Comparison of ENCODE assay signal across 36 cellular contexts in genomic region chr19:17957887-17958286, GRCh38. TPM values are rescaled to one million over a fixed set of nuclear protein-coding genes. Genes with fewer than 3 reads are reported as not detected.
"Had no signal": no experiment of that assay in that cellular context is flagged by ENCODE, and none has a peak within 500 bp of the region (broad histone marks: within the 10 kb centered on the region; RNA-seq: fewer than 3 reads in every experiment).

No MANE protein-coding gene starts in this region.

- H3K4me3 Mint-ChIP-seq: activated B cell treated with CpG ODN at 0.5 μM for 24 hours; activated CD4-positive, alpha-beta memory T cell treated with anti-CD3 and anti-CD28 coated beads for 36 hours; activated CD4-positive, alpha-beta T cell treated with anti-CD3 and anti-CD28 coated beads for 36 hours; activated CD4-positive, alpha-beta T cell treated with anti-CD3 and anti-CD28 coated beads, Interleukin-2, amount 10 ng/mL, durations not matched to agents 24 days and 14 days; activated CD8-positive, alpha-beta memory T cell treated with anti-CD3 and anti-CD28 coated beads, Interleukin-2, amount 10 ng/mL, durations not matched to agents 7 days and 5 days; activated CD8-positive, alpha-beta T cell treated with anti-CD3 and anti-CD28 coated beads, Interleukin-2, amount 10 ng/mL, durations not matched to agents 7 days and 5 days; activated naive CD4-positive, alpha-beta T cell treated with anti-CD3 and anti-CD28 coated beads for 36 hours; activated naive CD8-positive, alpha-beta T cell; activated T-helper 1 cell treated with anti-CD3 and anti-CD28 coated beads, Interleukin-12 subunit alpha, Interleukin-12 subunit beta, Interleukin-2, Interleukin-4 antibody, amounts not matched to agents 30 ng/mL and 10 ng/mL and 1 ng/mL, durations not matched to agents 14 hours and 24 hours and 36 hours; effector memory CD8-positive, alpha-beta T cell; T-helper 17 cell; T-helper 2 cell treated with Interferon-gamma antibody and Interleukin-4, amounts not matched to agents 5 μg/mL and 100 μg/mL, for 36 hours had no signal

- H3K4me3 ChIP-seq: body of pancreas, esophagus muscularis mucosa, gastrocnemius medialis, heart left ventricle had no signal

- H3K27ac ChIP-seq: body of pancreas, esophagus muscularis mucosa, foreskin keratinocyte, gastrocnemius medialis, heart left ventricle, WERI-Rb-1 had no signal

- FAIRE-seq: colon had no signal

- H3K9me3 Mint-ChIP-seq: activated B cell treated with CpG ODN at 0.5 μM for 24 hours; activated CD4-positive, alpha-beta memory T cell treated with anti-CD3 and anti-CD28 coated beads for 36 hours; activated CD4-positive, alpha-beta T cell treated with anti-CD3 and anti-CD28 coated beads, Interleukin-2, amount 10 ng/mL, durations not matched to agents 24 days and 14 days; activated naive CD4-positive, alpha-beta T cell treated with anti-CD3 and anti-CD28 coated beads for 36 hours; activated T-helper 1 cell treated with anti-CD3 and anti-CD28 coated beads, Interleukin-12 subunit alpha, Interleukin-12 subunit beta, Interleukin-2, Interleukin-4 antibody, amounts not matched to agents 30 ng/mL and 10 ng/mL and 1 ng/mL, durations not matched to agents 14 hours and 24 hours and 36 hours; activated T-helper 2 cell treated with anti-CD3 and anti-CD28 coated beads, Interferon-gamma antibody, Interleukin-2, Interleukin-4, amounts not matched to agents 10 μg/mL and 5 μg/mL and 100 μg/mL, durations not matched to agents 14 hours and 24 hours and 36 hours; effector memory CD8-positive, alpha-beta T cell; T-helper 2 cell treated with Interferon-gamma antibody and Interleukin-4, amounts not matched to agents 5 μg/mL and 100 μg/mL, for 36 hours had no signal

- H3K36me3 ChIP-seq: esophagus muscularis mucosa, gastrocnemius medialis, heart left ventricle had no signal

- H3K27ac Mint-ChIP-seq: activated B cell treated with CpG ODN at 0.5 μM for 24 hours; activated CD4-positive, alpha-beta memory T cell treated with anti-CD3 and anti-CD28 coated beads for 36 hours; activated CD4-positive, alpha-beta T cell treated with anti-CD3 and anti-CD28 coated beads for 36 hours; activated CD4-positive, alpha-beta T cell treated with anti-CD3 and anti-CD28 coated beads, Interleukin-2, amount 10 ng/mL, durations not matched to agents 24 days and 14 days; activated CD8-positive, alpha-beta memory T cell treated with anti-CD3 and anti-CD28 coated beads, Interleukin-2, amount 10 ng/mL, durations not matched to agents 7 days and 5 days; activated CD8-positive, alpha-beta T cell treated with anti-CD3 and anti-CD28 coated beads, Interleukin-2, amount 10 ng/mL, durations not matched to agents 7 days and 5 days; activated naive CD4-positive, alpha-beta T cell treated with anti-CD3 and anti-CD28 coated beads for 36 hours; activated naive CD8-positive, alpha-beta T cell; activated T-helper 1 cell treated with anti-CD3 and anti-CD28 coated beads, Interleukin-12 subunit alpha, Interleukin-12 subunit beta, Interleukin-2, Interleukin-4 antibody, amounts not matched to agents 30 ng/mL and 10 ng/mL and 1 ng/mL, durations not matched to agents 14 hours and 24 hours and 36 hours; activated T-helper 2 cell treated with anti-CD3 and anti-CD28 coated beads, Interferon-gamma antibody, Interleukin-2, Interleukin-4, amounts not matched to agents 10 μg/mL and 5 μg/mL and 100 μg/mL, durations not matched to agents 14 hours and 24 hours and 36 hours; effector memory CD8-positive, alpha-beta T cell; T-helper 17 cell; T-helper 2 cell treated with Interferon-gamma antibody and Interleukin-4, amounts not matched to agents 5 μg/mL and 100 μg/mL, for 36 hours had no signal

- H3K9me3 ChIP-seq: body of pancreas, esophagus muscularis mucosa, gastrocnemius medialis, heart left ventricle had no signal

- H3K36me3 Mint-ChIP-seq: activated CD4-positive, alpha-beta memory T cell treated with anti-CD3 and anti-CD28 coated beads for 36 hours; activated CD8-positive, alpha-beta memory T cell treated with anti-CD3 and anti-CD28 coated beads, Interleukin-2, amount 10 ng/mL, durations not matched to agents 7 days and 5 days; activated naive CD8-positive, alpha-beta T cell had no signal

- H3K4me1 ChIP-seq: foreskin keratinocyte, gastrocnemius medialis had no signal

- ATAC-seq: activated CD4-positive, alpha-beta T cell treated with anti-CD3 and anti-CD28 coated beads for 36 hours; activated CD4-positive, CD25-positive, alpha-beta regulatory T cell treated with anti-CD3 and anti-CD28 coated beads, Interleukin-2, amount 50 U/mL, for 24 hours; activated CD8-positive, alpha-beta memory T cell treated with anti-CD3 and anti-CD28 coated beads, Interleukin-2, amount 10 ng/mL, durations not matched to agents 7 days and 5 days; activated CD8-positive, alpha-beta T cell treated with anti-CD3 and anti-CD28 coated beads, Interleukin-2, amount 10 ng/mL, durations not matched to agents 7 days and 5 days; body of pancreas; effector memory CD8-positive, alpha-beta T cell; foreskin keratinocyte; gastrocnemius medialis; heart left ventricle; T-helper 17 cell had no signal

- H3K4me1 Mint-ChIP-seq: activated CD4-positive, alpha-beta T cell treated with anti-CD3 and anti-CD28 coated beads, Interleukin-2, amount 10 ng/mL, durations not matched to agents 24 days and 14 days; activated CD8-positive, alpha-beta memory T cell treated with anti-CD3 and anti-CD28 coated beads, Interleukin-2, amount 10 ng/mL, durations not matched to agents 7 days and 5 days had no signal

- DNase-seq: activated B cell treated with CpG ODN at 0.5 μM for 24 hours; activated CD4-positive, alpha-beta memory T cell treated with anti-CD3 and anti-CD28 coated beads for 36 hours; activated CD4-positive, alpha-beta T cell treated with anti-CD3 and anti-CD28 coated beads for 36 hours; activated CD4-positive, alpha-beta T cell treated with anti-CD3 and anti-CD28 coated beads, Interleukin-2, amount 10 ng/mL, durations not matched to agents 24 days and 14 days; activated CD8-positive, alpha-beta memory T cell treated with anti-CD3 and anti-CD28 coated beads, Interleukin-2, amount 10 ng/mL, durations not matched to agents 7 days and 5 days; activated CD8-positive, alpha-beta memory T cell treated with anti-CD3 and anti-CD28 coated beads, Interleukin-2, amount 50 U/mL, for 4 hours; activated CD8-positive, alpha-beta T cell treated with anti-CD3 and anti-CD28 coated beads, Interleukin-2, amount 10 ng/mL, durations not matched to agents 7 days and 5 days; activated effector memory CD4-positive, alpha-beta T cell treated with anti-CD3 and anti-CD28 coated beads, Interleukin-2, amount 50 U/mL, for 16 hours; activated naive CD4-positive, alpha-beta T cell treated with anti-CD3 and anti-CD28 coated beads for 36 hours; activated T-cell treated with anti-CD3 and anti-CD28 coated beads, Interleukin-2, amount 50 U/mL, for 1 hour; activated T-cell treated with anti-CD3 and anti-CD28 coated beads, Interleukin-2, amount 50 U/mL, for 48 hours; amygdala; aorta; body of pancreas; caudate nucleus; cortex of kidney; dermis blood vessel endothelial cell; effector CD4-positive, alpha-beta T cell; effector memory CD8-positive, alpha-beta T cell; erythroblast; foreskin keratinocyte; gastrocnemius medialis; glutamatergic neuron; heart left ventricle; T-helper 1 cell; T-helper 17 cell; T1000; WERI-Rb-1 had no signal

RNA-seq across cellular contexts. Expression of gene KCNN1, which starts 9.0 kb away (rescaled TPM):
- total RNA-seq: activated B cell treated with CpG ODN at 0.5 μM for 24 hours; activated CD4-positive, alpha-beta T cell treated with anti-CD3 and anti-CD28 coated beads, Interleukin-2, amount 10 ng/mL, durations not matched to agents 24 days and 14 days; activated CD8-positive, alpha-beta T cell treated with anti-CD3 and anti-CD28 coated beads, Interleukin-2, amount 10 ng/mL, durations not matched to agents 7 days and 5 days; activated T-helper 1 cell treated with anti-CD3 and anti-CD28 coated beads, Interleukin-12 subunit alpha, Interleukin-12 subunit beta, Interleukin-2, Interleukin-4 antibody, amounts not matched to agents 30 ng/mL and 10 ng/mL and 1 ng/mL, durations not matched to agents 14 hours and 24 hours and 36 hours; body of pancreas; chondrocyte; foreskin keratinocyte; gastrocnemius medialis; T-helper 17 cell had no signal
